ENCODE assay signal across 8 cellular contexts in genomic region chr7:99504281-99504602, GRCh38. TPM values are rescaled to one million over a fixed set of nuclear protein-coding genes. Genes with fewer than 3 reads are reported as not detected.
DNase-seq lines count a peak whose midpoint lies in the region; ATAC-seq, FAIRE-seq and TF ChIP-seq lines count a peak whose summit lies in the region.

No MANE protein-coding gene starts in this region.

- TF ChIP-seq RAD21 in K562 (CRISPR knock-in tag; conservative IDR thresholded peaks at IDR 0.05 in 1 of 2, IDR thresholded peaks at IDR 0.05 in 1 of 2), result no peak

- peaks cover 46% of the 10 kb centered on the region for H3K79me2 ChIP-seq in K562 (ENCODE audit: control insufficient read depth, insufficient read depth, low read length)

- TF ChIP-seq POLR2A in K562 (conservative IDR thresholded peaks at IDR 0.05) (no peak), upper lobe of left lung (IDR thresholded peaks at IDR 0.05) (no peak)

- 0 out of 2 replicates have a peak, but pooled peaks cover 3% of the 10 kb centered on the region for H3K4me1 ChIP-seq in HUES64 (ENCODE audit: insufficient read depth, low read length)
- H3K4me1 ChIP-seq in K562 (replicated peaks in 1 of 2; ENCODE audit: control insufficient read depth in 2 of 2, insufficient read depth in 2 of 2, low read length in 2 of 2), result peaks cover 4 to 31% of the 10 kb centered on the region in 2 experiments; a peak in 3 of 5 replicates
- peaks cover 22 to 47% of the 10 kb centered on the region in 2 donors for H3K4me1 ChIP-seq in left lung
- H3K4me1 ChIP-seq in upper lobe of left lung, result peaks cover 31 to 40% (median 32%) of the 10 kb centered on the region in 4 donors

- peak overlapping the region; percentile 93 for H3K4me2 ChIP-seq in K562 (ENCODE audit: insufficient read depth, low read length)

- BruUV-seq in K562 (replicated peaks; lab: Mats Ljungman, UMichigan), result no TSS peak

- POLR2A ChIA-PET in K562 (lab: Yijun Ruan, JAX), result interaction anchor here (0.5 to 3.1 kb wide), 14 partner anchors 11 to 1652 kb away, joined by 3 to 31 read pairs (median 5); partner anchors contain the start of genes ZNF655 and ZSCAN25

- H3K27me3 ChIP-seq in HUES64 (ENCODE audit: insufficient read depth, low read length) (no peaks in the 10 kb centered on the region), K562 (ENCODE audit: control insufficient read depth in 2 of 2, insufficient read depth in 2 of 2, low read length in 2 of 2) (no peaks in the 10 kb centered on the region), left lung (no peaks in the 10 kb centered on the region), upper lobe of left lung (no peaks in the 10 kb centered on the region)

- peak; percentile 60 for FAIRE-seq in K562 (lab: Jason Lieb, UNC)

- CTCF ChIA-PET in K562 (lab: Yijun Ruan, JAX; ENCODE audit: low intra/inter-chr PET ratio), result no interaction called here

- H3K9me3 ChIP-seq in HUES64 (ENCODE audit: insufficient read depth, low read depth, low read length) (no peaks in the 10 kb centered on the region), K562 (replicated peaks; ENCODE audit: control insufficient read depth, insufficient read depth, low read depth, low read length) (peaks cover 3% of the 10 kb centered on the region; the same call in 1 of the 2 replicates), left lung (no peaks in the 10 kb centered on the region), upper lobe of left lung (no peaks in the 10 kb centered on the region)

- DNase-seq in NCI-H1436 (lab: John Stamatoyannopoulos, UW), result peak; percentile 97
- DNase-seq in NCI-H1436 treated with DMSO at 0.1 percent for 48 hours (lab: John Stamatoyannopoulos, UW), result no peak
- peak in 2 of 4 experiments; percentile 95 for DNase-seq in K562 (ENCODE audit: extremely low read depth in 1 of 4, low spot score in 3 of 4)
- peak in 1 of 2 donors; percentile 98 for DNase-seq in left lung
- DNase-seq in upper lobe of left lung, result no peak

- TF ChIP-seq EP300 in K562 (IDR thresholded peaks at IDR 0.05; ENCODE audit: low read length) (no peak), upper lobe of left lung (IDR thresholded peaks at IDR 0.05) (no peak)

- H3K27ac ChIP-seq in HUES64 (ENCODE audit: low read depth, low read length) (no peak overlapping the region; the same call in 1 of the 2 replicates), K562 (ENCODE audit: extremely low read depth, low read depth, low read length) (peak overlapping the region; percentile 77), left lung (peak overlapping the region; percentile 87 to 90), upper lobe of left lung (peak overlapping the region; percentile 83 to 98 (median 92))

- intact Hi-C loops in K562 (cut with micrococcal nuclease) (no loop called here), left lung (cut with DNase I) (no loop called here)

- 14% methylated on average over 19 of the region's 19 CpGs for WGBS in HUES64
- WGBS in K562 (ENCODE audit: insufficient coverage, low coverage, missing lambda C conversion rate), result 22% methylated on average over 17 of the region's 19 CpGs
- 8 to 10% methylated on average over 10 to 19 of the region's 19 CpGs for WGBS in upper lobe of left lung, 2 donors

- no peak overlapping the region; the same call in 1 of the 2 replicates for H3K9ac ChIP-seq in HUES64 (ENCODE audit: low read depth, low read length)
- H3K9ac ChIP-seq in K562 (ENCODE audit: insufficient read depth in 1 of 2, low read depth in 2 of 2, low read length in 2 of 2), result peak overlapping the region; percentile 86 to 88

- peak overlapping the region; percentile 90 for H2AFZ ChIP-seq in K562 (ENCODE audit: low read depth, low read length)

- ATAC-seq in K562 (no peak; the same call in 1 of the 3 replicates), left lung (no peak), upper lobe of left lung (ENCODE audit: low FRiP score in 2 of 2) (no peak), HG03097 (IDR thresholded peaks at IDR 0.05; ENCODE audit: low FRiP score, unreplicated experiment) (no peak), GM19452 (IDR thresholded peaks at IDR 0.05; ENCODE audit: unreplicated experiment) (no peak)

- TF ChIP-seq CTCF in K562 (IDR thresholded peaks at IDR 0.05 in 2 of 3, conservative IDR thresholded peaks at IDR 0.05 in 1 of 3; ENCODE audit: insufficient read depth in 2 of 3, low read depth in 1 of 3, low read length in 3 of 3) (no peak), left lung (IDR thresholded peaks at IDR 0.05) (no peak), upper lobe of left lung (IDR thresholded peaks at IDR 0.05) (no peak)

- in situ Hi-C loops in K562 (cut with MboI), result no loop called here

- H3K4me3 ChIP-seq in HUES64 (ENCODE audit: low read length), result peak overlapping the region; percentile 87
- peak overlapping the region; percentile 84 for H3K4me3 ChIP-seq in K562
- H3K4me3 ChIP-seq in left lung, result peak overlapping the region; percentile 71 to 86
- peak overlapping the region in 3 of 4 donors; percentile 58 to 88 (median 66) for H3K4me3 ChIP-seq in upper lobe of left lung

- H3K36me3 ChIP-seq in HUES64 (ENCODE audit: insufficient read depth, low read length) (peaks cover 4% of the 10 kb centered on the region; the same call in 1 of the 2 replicates), K562 (ENCODE audit: control insufficient read depth, insufficient read depth, low read length) (peaks cover 5% of the 10 kb centered on the region; the same call in 2 of the 3 replicates), left lung (no peaks in the 10 kb centered on the region), upper lobe of left lung (no peaks in the 10 kb centered on the region)

- no peaks in the 10 kb centered on the region for H3K9me1 ChIP-seq in K562 (ENCODE audit: control insufficient read depth, insufficient read depth, low read length)

- peaks cover 7% of the 10 kb centered on the region; the same call in 1 of the 2 replicates for H4K20me1 ChIP-seq in K562 (replicated peaks; ENCODE audit: control insufficient read depth, insufficient read depth, low read length)

RNA-seq across cellular contexts. Expression of gene ZKSCAN5, which starts 0.2 kb away (rescaled TPM):
- polyA plus RNA-seq in HUES64 (2013, experiment 1 of 2), result 12.6 TPM
- 13.8 TPM for polyA plus RNA-seq in HUES64 (2013, experiment 2 of 2)
- 35.9 and 48.1 TPM in 2 replicates for total RNA-seq in K562 (2011; cell fraction: chromatin; rRNA removed; ENCODE audit: low replicate concordance)
- total RNA-seq in K562 (2011; cell fraction: nucleolus; rRNA removed), result 26.8 TPM in 2 replicates
- total RNA-seq in K562 (2011; cell fraction: nucleoplasm; rRNA removed), result 28.6 and 31.7 TPM in 2 replicates
- total RNA-seq in K562 (2014; rRNA removed), result 14.4 and 15.4 TPM in 2 replicates
- 18.8 and 19.0 TPM in 2 replicates for total RNA-seq in K562 (2014; rRNA removed; fragmentation: Illumina TruSeq; extraction: Trizol)
- 17.5 and 17.9 TPM in 2 replicates for total RNA-seq in K562 (2015; rRNA removed; fragmentation: Illumina TruSeq; extraction: Trizol)
- 14.3 and 15.4 TPM in 2 replicates for total RNA-seq in K562 (2021)
- 10.9 and 15.0 TPM in 2 replicates for polyA plus RNA-seq in K562 (2011; rRNA removed)
- polyA plus RNA-seq in K562 (2011; cell fraction: cytosol; rRNA removed), result 5.8 and 6.9 TPM in 2 replicates
- 9.0 and 10.9 TPM in 2 replicates for polyA plus RNA-seq in K562 (2011; cell fraction: nucleus; rRNA removed)
- polyA plus RNA-seq in K562 (2012), result 10.0 and 11.0 TPM in 2 replicates
- 14.4 and 15.7 TPM in 2 replicates for polyA plus RNA-seq in K562 (2014; fragmentation: Illumina TruSeq; extraction: Trizol)
- 1 to 10 TPM; 4.2 to 8.8 TPM for polyA plus RNA-seq in K562 (2014; fragmentation: Nextera tagmentation; extraction: Ambion mirVana)
- 9.5 and 10.3 TPM in 2 replicates for polyA plus RNA-seq in K562 (2014; rRNA removed)
- polyA minus RNA-seq in K562 (2011; rRNA and poly(A)+ RNA removed), result 31.5 and 37.9 TPM in 2 replicates
- polyA minus RNA-seq in K562 (2011; cell fraction: cytosol; rRNA and poly(A)+ RNA removed), result 12.6 and 15.7 TPM in 2 replicates
- 8.8 and 13.1 TPM in 2 replicates for polyA minus RNA-seq in K562 (2011; cell fraction: nucleus; rRNA and poly(A)+ RNA removed)
- total RNA-seq in left lung, result 1 to 10 TPM; 6.7 to 7.6 TPM
- total RNA-seq in upper lobe of left lung, result 10 to 100 TPM in 1 of 6 donors, 1 to 10 TPM in 5; 3.8 to 12.6 (median 7.6) TPM

RNA-seq across cellular contexts. Expression of gene ZNF394, which starts 4.2 kb away (rescaled TPM):
- polyA plus RNA-seq in HUES64 (2013, experiment 1 of 2), result 13.0 TPM
- 13.3 TPM for polyA plus RNA-seq in HUES64 (2013, experiment 2 of 2)
- 106 and 122 TPM in 2 replicates for total RNA-seq in K562 (2011; cell fraction: chromatin; rRNA removed; ENCODE audit: low replicate concordance)
- total RNA-seq in K562 (2011; cell fraction: nucleolus; rRNA removed), result 76.9 and 77.9 TPM in 2 replicates
- total RNA-seq in K562 (2011; cell fraction: nucleoplasm; rRNA removed), result 80.1 and 95.3 TPM in 2 replicates
- total RNA-seq in K562 (2014; rRNA removed) (24.2 and 25.6 TPM in 2 replicates), K562 (2014; rRNA removed; fragmentation: Illumina TruSeq; extraction: Trizol) (31.4 and 32.2 TPM in 2 replicates), K562 (2015; rRNA removed; fragmentation: Illumina TruSeq; extraction: Trizol) (28.1 and 28.9 TPM in 2 replicates), K562 (2021) (25.5 and 27.8 TPM in 2 replicates), left lung (10 to 100 TPM; 18.6 to 28.9 TPM), upper lobe of left lung (100 to 1,000 TPM in 1 of 6 donors, 10 to 100 TPM in 5; 29.0 to 186 (median 34.8) TPM)
- polyA plus RNA-seq in K562 (2011; rRNA removed) (11.7 and 17.7 TPM in 2 replicates), K562 (2014; fragmentation: Illumina TruSeq; extraction: Trizol) (23.7 and 25.5 TPM in 2 replicates), K562 (2014; fragmentation: Nextera tagmentation; extraction: Ambion mirVana) (1 to 10 TPM; 2.9 to 4.0 TPM), K562 (2014; rRNA removed) (20.2 and 23.5 TPM in 2 replicates)
- 12.6 and 14.8 TPM in 2 replicates for polyA plus RNA-seq in K562 (2011; cell fraction: cytosol; rRNA removed)
- polyA plus RNA-seq in K562 (2011; cell fraction: nucleus; rRNA removed), result 14.0 and 14.8 TPM in 2 replicates
- 19.1 and 20.0 TPM in 2 replicates for polyA plus RNA-seq in K562 (2012)
- polyA minus RNA-seq in K562 (2011; rRNA and poly(A)+ RNA removed), result 29.6 and 33.5 TPM in 2 replicates
- 12.2 and 22.6 TPM in 2 replicates for polyA minus RNA-seq in K562 (2011; cell fraction: cytosol; rRNA and poly(A)+ RNA removed)
- polyA minus RNA-seq in K562 (2011; cell fraction: nucleus; rRNA and poly(A)+ RNA removed), result 14.9 and 16.7 TPM in 2 replicates

RNA-seq across cellular contexts. Expression of gene ZNF789, which starts 31.6 kb away (rescaled TPM):
- 7.8 TPM for polyA plus RNA-seq in HUES64 (2013, experiment 1 of 2)
- polyA plus RNA-seq in HUES64 (2013, experiment 2 of 2), result 7.4 TPM
- total RNA-seq in K562 (2011; cell fraction: chromatin; rRNA removed; ENCODE audit: low replicate concordance), result 137 and 181 TPM in 2 replicates
- 98.2 and 99.9 TPM in 2 replicates for total RNA-seq in K562 (2011; cell fraction: nucleolus; rRNA removed)
- total RNA-seq in K562 (2011; cell fraction: nucleoplasm; rRNA removed), result 161 and 237 TPM in 2 replicates
- total RNA-seq in K562 (2014; rRNA removed), result 16.4 and 19.6 TPM in 2 replicates
- total RNA-seq in K562 (2014; rRNA removed; fragmentation: Illumina TruSeq; extraction: Trizol), result 30.7 and 32.3 TPM in 2 replicates
- total RNA-seq in K562 (2015; rRNA removed; fragmentation: Illumina TruSeq; extraction: Trizol), result 23.0 and 24.8 TPM in 2 replicates
- 22.1 and 22.8 TPM in 2 replicates for total RNA-seq in K562 (2021)
- 46.2 and 57.0 TPM in 2 replicates for polyA plus RNA-seq in K562 (2011; rRNA removed)
- 15.9 and 26.5 TPM in 2 replicates for polyA plus RNA-seq in K562 (2011; cell fraction: cytosol; rRNA removed)
- polyA plus RNA-seq in K562 (2011; cell fraction: nucleus; rRNA removed), result 75.3 and 93.3 TPM in 2 replicates
- 17.2 and 38.0 TPM in 2 replicates for polyA plus RNA-seq in K562 (2012)
- polyA plus RNA-seq in K562 (2014; fragmentation: Illumina TruSeq; extraction: Trizol), result 28.1 and 29.1 TPM in 2 replicates
- polyA plus RNA-seq in K562 (2014; fragmentation: Nextera tagmentation; extraction: Ambion mirVana), result 1 to 10 TPM; 6.1 to 7.4 TPM
- 34.8 and 40.2 TPM in 2 replicates for polyA plus RNA-seq in K562 (2014; rRNA removed)
- 21.5 and 27.8 TPM in 2 replicates for polyA minus RNA-seq in K562 (2011; rRNA and poly(A)+ RNA removed)
- polyA minus RNA-seq in K562 (2011; cell fraction: cytosol; rRNA and poly(A)+ RNA removed), result 13.0 and 13.5 TPM in 2 replicates
- polyA minus RNA-seq in K562 (2011; cell fraction: nucleus; rRNA and poly(A)+ RNA removed), result 25.7 and 27.0 TPM in 2 replicates
- total RNA-seq in left lung, result 10 to 100 TPM in 1 of 2 donors, 1 to 10 TPM in 1; 8.5 to 11.1 TPM
- total RNA-seq in upper lobe of left lung, result 10 to 100 TPM in 2 of 6 donors, 1 to 10 TPM in 4; 8.3 to 28.3 (median 9.3) TPM

RNA-seq across cellular contexts. Expression of gene ATP5MF, which starts 38.3 kb away (rescaled TPM):
- 509 TPM for polyA plus RNA-seq in HUES64 (2013, experiment 1 of 2)
- polyA plus RNA-seq in HUES64 (2013, experiment 2 of 2), result 519 TPM
- total RNA-seq in K562 (2011; cell fraction: chromatin; rRNA removed; ENCODE audit: low replicate concordance), result 199 and 200 TPM in 2 replicates
- 227 and 265 TPM in 2 replicates for total RNA-seq in K562 (2011; cell fraction: nucleolus; rRNA removed)
- 307 and 337 TPM in 2 replicates for total RNA-seq in K562 (2011; cell fraction: nucleoplasm; rRNA removed)
- total RNA-seq in K562 (2014; rRNA removed), result 1,647 and 1,953 TPM in 2 replicates
- 2,182 and 2,228 TPM in 2 replicates for total RNA-seq in K562 (2014; rRNA removed; fragmentation: Illumina TruSeq; extraction: Trizol)
- 2,335 and 2,592 TPM in 2 replicates for total RNA-seq in K562 (2015; rRNA removed; fragmentation: Illumina TruSeq; extraction: Trizol)
- total RNA-seq in K562 (2021), result 949 and 959 TPM in 2 replicates
- polyA plus RNA-seq in K562 (2011; rRNA removed), result 1,154 and 1,475 TPM in 2 replicates
- 4,298 and 5,093 TPM in 2 replicates for polyA plus RNA-seq in K562 (2011; cell fraction: cytosol; rRNA removed)
- polyA plus RNA-seq in K562 (2011; cell fraction: nucleus; rRNA removed), result 459 and 582 TPM in 2 replicates
- 1,640 and 4,263 TPM in 2 replicates for polyA plus RNA-seq in K562 (2012)
- 2,809 and 3,010 TPM in 2 replicates for polyA plus RNA-seq in K562 (2014; fragmentation: Illumina TruSeq; extraction: Trizol)
- polyA plus RNA-seq in K562 (2014; fragmentation: Nextera tagmentation; extraction: Ambion mirVana), result 1,000 to 10,000 TPM; 4,986 to 5,374 TPM
- 2,215 and 2,237 TPM in 2 replicates for polyA plus RNA-seq in K562 (2014; rRNA removed)
- polyA minus RNA-seq in K562 (2011; rRNA and poly(A)+ RNA removed), result 447 and 659 TPM in 2 replicates
- 332 and 417 TPM in 2 replicates for polyA minus RNA-seq in K562 (2011; cell fraction: cytosol; rRNA and poly(A)+ RNA removed)
- polyA minus RNA-seq in K562 (2011; cell fraction: nucleus; rRNA and poly(A)+ RNA removed), result 50.5 and 91.3 TPM in 2 replicates
- total RNA-seq in left lung, result 100 to 1,000 TPM; 250 to 265 TPM
- total RNA-seq in upper lobe of left lung, result 100 to 1,000 TPM in 5 of 6 donors, 10 to 100 TPM in 1; 54.5 to 599 (median 193) TPM

RNA-seq across cellular contexts. Expression of gene FAM200A, which starts 47.7 kb away (rescaled TPM):
- polyA plus RNA-seq in HUES64 (2013, experiment 1 of 2), result 8.4 TPM
- 10.3 TPM for polyA plus RNA-seq in HUES64 (2013, experiment 2 of 2)
- total RNA-seq in K562 (2011; cell fraction: chromatin; rRNA removed; ENCODE audit: low replicate concordance), result 6.9 and 16.6 TPM in 2 replicates
- total RNA-seq in K562 (2011; cell fraction: nucleolus; rRNA removed), result 7.0 and 9.2 TPM in 2 replicates
- total RNA-seq in K562 (2011; cell fraction: nucleoplasm; rRNA removed), result 5.3 and 6.7 TPM in 2 replicates
- total RNA-seq in K562 (2014; rRNA removed) (6.3 and 6.4 TPM in 2 replicates), K562 (2014; rRNA removed; fragmentation: Illumina TruSeq; extraction: Trizol) (8.3 and 10.2 TPM in 2 replicates), K562 (2015; rRNA removed; fragmentation: Illumina TruSeq; extraction: Trizol) (9.4 and 10.0 TPM in 2 replicates), K562 (2021) (6.3 and 7.0 TPM in 2 replicates), left lung (1 to 10 TPM; 4.1 to 6.4 TPM), upper lobe of left lung (1 to 10 TPM; 1.7 to 9.9 (median 5.1) TPM)
- polyA plus RNA-seq in K562 (2011; rRNA removed) (6.8 and 11.2 TPM in 2 replicates), K562 (2014; fragmentation: Illumina TruSeq; extraction: Trizol) (10.3 and 11.3 TPM in 2 replicates), K562 (2014; fragmentation: Nextera tagmentation; extraction: Ambion mirVana) (1 to 10 TPM; 3.3 to 4.3 TPM), K562 (2014; rRNA removed) (7.9 and 9.0 TPM in 2 replicates)
- polyA plus RNA-seq in K562 (2011; cell fraction: cytosol; rRNA removed), result 3.9 and 4.3 TPM in 2 replicates
- polyA plus RNA-seq in K562 (2011; cell fraction: nucleus; rRNA removed), result 2.0 and 2.3 TPM in 2 replicates
- 5.5 and 5.8 TPM in 2 replicates for polyA plus RNA-seq in K562 (2012)
- polyA minus RNA-seq in K562 (2011; rRNA and poly(A)+ RNA removed), result 7.5 and 8.0 TPM in 2 replicates
- polyA minus RNA-seq in K562 (2011; cell fraction: cytosol; rRNA and poly(A)+ RNA removed), result 3.4 and 4.9 TPM in 2 replicates
- polyA minus RNA-seq in K562 (2011; cell fraction: nucleus; rRNA and poly(A)+ RNA removed), result 5.3 and 6.8 TPM in 2 replicates
